10 cellular contexts compared by ENCODE assay signal in the genomic region with DNA sequence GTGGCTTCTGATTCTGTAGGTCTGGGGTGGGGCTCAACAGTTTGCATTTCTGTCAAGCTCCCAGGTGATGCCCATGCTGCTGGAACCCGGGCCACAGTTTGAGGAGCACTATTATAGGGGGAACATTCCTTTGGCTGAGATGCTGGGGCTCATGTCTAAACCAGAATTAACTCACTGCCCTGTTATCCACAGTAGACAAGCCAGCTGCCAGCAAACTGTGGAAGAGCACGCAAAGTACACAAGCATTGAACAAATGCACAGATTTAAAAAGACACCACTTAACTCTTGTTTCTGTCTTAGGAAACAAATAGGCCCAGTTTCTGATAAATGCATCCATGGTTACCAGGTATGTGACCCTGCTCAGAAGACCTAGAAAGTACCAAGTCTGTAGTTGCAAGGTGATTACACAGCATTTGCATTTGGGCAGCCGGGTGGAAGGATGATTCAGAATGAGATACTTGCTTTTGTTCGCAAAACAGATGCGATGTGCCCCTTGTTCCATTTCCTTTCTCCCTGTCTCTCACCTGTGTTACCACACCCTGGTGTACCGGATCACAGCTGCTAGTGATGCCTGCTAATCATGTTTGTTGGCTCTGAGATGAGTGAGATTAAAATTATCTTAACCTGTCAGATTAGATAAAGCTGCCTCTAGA. TPM values are rescaled to one million over a fixed set of nuclear protein-coding genes. Genes with fewer than 3 reads are reported as not detected.
A peak's percentile ranks its signal among the peaks of the same experiment; 100 is the strongest.
DNase-seq lines count a peak whose midpoint lies in the region; ATAC-seq, FAIRE-seq and TF ChIP-seq lines count a peak whose summit lies in the region.
"Had no signal": no experiment of that assay in that cellular context is flagged by ENCODE, and none has a peak within 500 bp of the region (broad histone marks: within the 10 kb centered on the region; RNA-seq: fewer than 3 reads in every experiment).

No MANE protein-coding gene starts in this region.

- no peaks in the 10 kb centered on the region for H3K9me3 Mint-ChIP-seq in activated naive CD8-positive, alpha-beta T cell treated with anti-CD3 and anti-CD28 coated beads for 36 hours

- H3K4me3 Mint-ChIP-seq in activated naive CD8-positive, alpha-beta T cell treated with anti-CD3 and anti-CD28 coated beads for 36 hours, result no peak overlapping the region

- H3K4me2 ChIP-seq in smooth muscle cell, result no peak overlapping the region

- H3K36me3 ChIP-seq in bronchial epithelial cell (ENCODE audit: control insufficient read depth, insufficient read depth, low read length) (no peaks in the 10 kb centered on the region), smooth muscle cell (ENCODE audit: low read depth) (no peaks in the 10 kb centered on the region)

- WGBS in smooth muscle cell (ENCODE audit: low lambda C conversion rate), result 88% methylated on average over 6 of the region's 6 CpGs

- H3K9ac ChIP-seq in smooth muscle cell (ENCODE audit: low read depth), result no peak overlapping the region

- no peaks in the 10 kb centered on the region for H3K79me2 ChIP-seq in smooth muscle cell (ENCODE audit: low read depth)

- no peaks in the 10 kb centered on the region for H3K4me1 ChIP-seq in smooth muscle cell (ENCODE audit: low read depth)

- H3K4me3 ChIP-seq in bronchial epithelial cell (ENCODE audit: low read depth, low read length) (no peak overlapping the region), smooth muscle cell (no peak overlapping the region)
- H3K4me3 ChIP-seq: heart right ventricle had no signal

- H3F3A ChIP-seq in smooth muscle cell (ENCODE audit: low read depth), result no peaks in the 10 kb centered on the region

- H3K27me3 ChIP-seq in bronchial epithelial cell (ENCODE audit: control insufficient read depth, insufficient read depth, low read length) (no peaks in the 10 kb centered on the region), smooth muscle cell (ENCODE audit: low read depth) (no peaks in the 10 kb centered on the region)
- H3K27me3 ChIP-seq: heart right ventricle had no signal

- peak; percentile 70 for ATAC-seq in GM18498 (IDR thresholded peaks at IDR 0.05; ENCODE audit: unreplicated experiment)
- ATAC-seq in GM21360 (IDR thresholded peaks at IDR 0.05; ENCODE audit: unreplicated experiment), result peak; percentile 86
- ATAC-seq in HG03439 (IDR thresholded peaks at IDR 0.05; ENCODE audit: unreplicated experiment), result peak; percentile 84
- ATAC-seq: HCT116 had no signal

- no peak overlapping the region for H2AFZ ChIP-seq in smooth muscle cell (ENCODE audit: low read depth)

- H3K27ac ChIP-seq in smooth muscle cell (ENCODE audit: low read depth), result no peak overlapping the region

- no peaks in the 10 kb centered on the region for H3K27me3 Mint-ChIP-seq in activated naive CD8-positive, alpha-beta T cell treated with anti-CD3 and anti-CD28 coated beads for 36 hours

- no peak for FAIRE-seq in bronchial epithelial cell (lab: Jason Lieb, UNC)
- FAIRE-seq in urothelium cell line (lab: Jason Lieb, UNC), result no peak

- H3K36me3 Mint-ChIP-seq in activated naive CD8-positive, alpha-beta T cell treated with anti-CD3 and anti-CD28 coated beads for 36 hours, result peaks cover 22% of the 10 kb centered on the region

- peak; percentile 49 for DNase-seq in bronchial epithelial cell (ENCODE audit: low read depth)
- DNase-seq in HUDEP-2 (lab: John Stamatoyannopoulos, UW; ENCODE audit: unreplicated experiment in 76 of 76), result no peak
- DNase-seq in activated naive CD8-positive, alpha-beta T cell treated with anti-CD3 and anti-CD28 coated beads for 36 hours, result no peak
- DNase-seq in urothelium cell line (ENCODE audit: low spot score), result no peak
- DNase-seq in smooth muscle cell (lab: John Stamatoyannopoulos, UW; ENCODE audit: unreplicated experiment), result no peak
- DNase-seq: heart right ventricle had no signal

- no peak overlapping the region for H3K27ac Mint-ChIP-seq in activated naive CD8-positive, alpha-beta T cell treated with anti-CD3 and anti-CD28 coated beads for 36 hours

- H3K9me3 ChIP-seq in smooth muscle cell (replicated peaks; ENCODE audit: low read depth), result no peaks in the 10 kb centered on the region
- H3K9me3 ChIP-seq: heart right ventricle had no signal

- peaks cover 15% of the 10 kb centered on the region for H3K4me1 Mint-ChIP-seq in activated naive CD8-positive, alpha-beta T cell treated with anti-CD3 and anti-CD28 coated beads for 36 hours

- TF ChIP-seq CTCF in bronchial epithelial cell (IDR thresholded peaks at IDR 0.05; ENCODE audit: insufficient read depth, low read length, severe bottlenecking) (no peak), smooth muscle cell (IDR thresholded peaks at IDR 0.05; ENCODE audit: borderline replicate concordance, insufficient read depth, poor library complexity, severe bottlenecking) (no peak)

- H4K20me1 ChIP-seq in smooth muscle cell (ENCODE audit: low read depth), result no peaks in the 10 kb centered on the region

RNA-seq across cellular contexts. Expression of a gene that starts 12.4 kb away (rescaled TPM):
- total RNA-seq in bronchial epithelial cell, result 21.3 and 28.5 TPM in 2 replicates
- 10 to 100 TPM; 20.2 to 20.6 TPM for total RNA-seq in activated naive CD8-positive, alpha-beta T cell treated with anti-CD3 and anti-CD28 coated beads for 36 hours
- 23.4 and 29.8 TPM in 2 replicates for total RNA-seq in smooth muscle cell
- polyA plus RNA-seq in smooth muscle cell, result 13.6 and 15.8 TPM in 2 replicates
